ENCODE assay signal across 8 cellular contexts in the genomic region with DNA sequence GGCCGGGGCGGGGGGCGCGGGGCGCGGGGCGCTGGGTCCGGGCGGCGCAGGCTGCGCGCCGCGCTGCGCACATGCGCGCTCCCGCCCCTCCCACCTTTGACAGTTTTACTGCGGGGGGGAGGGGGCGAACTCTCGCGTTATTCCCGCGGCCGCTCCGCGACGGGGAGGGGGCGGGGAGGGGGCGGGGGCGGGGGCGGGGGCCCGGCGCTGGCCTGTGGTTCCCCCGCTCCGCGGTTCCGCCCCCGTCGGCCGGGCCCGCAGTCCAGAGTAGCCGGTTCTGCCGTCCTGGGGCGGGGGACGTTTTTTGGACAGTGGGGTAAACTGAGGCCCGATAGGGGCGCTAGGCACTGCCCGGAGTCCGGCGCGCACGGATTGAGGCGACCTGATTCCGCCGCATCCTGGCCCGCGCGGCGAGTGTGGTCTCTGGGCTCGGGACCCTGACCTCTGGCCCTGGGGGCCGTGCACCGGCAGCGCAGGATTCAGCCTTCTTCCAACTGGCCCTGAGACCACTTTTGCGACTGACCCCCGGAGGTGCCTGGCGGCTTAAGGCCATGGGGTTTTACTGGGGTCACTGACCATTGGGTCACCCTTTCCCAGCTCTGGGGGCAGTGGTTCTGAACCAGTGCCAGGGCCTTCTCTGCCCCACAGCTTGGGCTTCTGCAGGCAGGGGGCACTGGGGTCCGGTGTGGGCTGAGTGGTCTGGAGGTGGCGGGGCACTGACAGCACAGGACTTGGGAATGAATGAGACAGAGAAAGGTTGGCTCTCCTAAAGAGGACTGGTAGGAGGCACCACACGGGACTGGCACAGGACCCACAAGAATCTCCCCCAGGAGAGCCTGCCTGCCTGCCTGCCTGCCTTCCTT. TPM values are rescaled to one million over a fixed set of nuclear protein-coding genes. Genes with fewer than 3 reads are reported as not detected.
A peak's percentile ranks its signal among the peaks of the same experiment; 100 is the strongest.
DNase-seq lines count a peak whose midpoint lies in the region; ATAC-seq and TF ChIP-seq lines count a peak whose summit lies in the region.

A gene with protein sequence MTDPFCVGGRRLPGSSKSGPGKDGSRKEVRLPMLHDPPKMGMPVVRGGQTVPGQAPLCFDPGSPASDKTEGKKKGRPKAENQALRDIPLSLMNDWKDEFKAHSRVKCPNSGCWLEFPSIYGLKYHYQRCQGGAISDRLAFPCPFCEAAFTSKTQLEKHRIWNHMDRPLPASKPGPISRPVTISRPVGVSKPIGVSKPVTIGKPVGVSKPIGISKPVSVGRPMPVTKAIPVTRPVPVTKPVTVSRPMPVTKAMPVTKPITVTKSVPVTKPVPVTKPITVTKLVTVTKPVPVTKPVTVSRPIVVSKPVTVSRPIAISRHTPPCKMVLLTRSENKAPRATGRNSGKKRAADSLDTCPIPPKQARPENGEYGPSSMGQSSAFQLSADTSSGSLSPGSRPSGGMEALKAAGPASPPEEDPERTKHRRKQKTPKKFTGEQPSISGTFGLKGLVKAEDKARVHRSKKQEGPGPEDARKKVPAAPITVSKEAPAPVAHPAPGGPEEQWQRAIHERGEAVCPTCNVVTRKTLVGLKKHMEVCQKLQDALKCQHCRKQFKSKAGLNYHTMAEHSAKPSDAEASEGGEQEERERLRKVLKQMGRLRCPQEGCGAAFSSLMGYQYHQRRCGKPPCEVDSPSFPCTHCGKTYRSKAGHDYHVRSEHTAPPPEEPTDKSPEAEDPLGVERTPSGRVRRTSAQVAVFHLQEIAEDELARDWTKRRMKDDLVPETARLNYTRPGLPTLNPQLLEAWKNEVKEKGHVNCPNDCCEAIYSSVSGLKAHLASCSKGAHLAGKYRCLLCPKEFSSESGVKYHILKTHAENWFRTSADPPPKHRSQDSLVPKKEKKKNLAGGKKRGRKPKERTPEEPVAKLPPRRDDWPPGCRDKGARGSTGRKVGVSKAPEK (minus strand): TSS at position 80 of the 863 bp plus-strand sequence. CDS start 1,980 bp downstream, outside the sequence.

- H3K27me3 ChIP-seq in esophagus muscularis mucosa (no peaks in the 10 kb centered on the region), muscle layer of colon (ENCODE audit: control insufficient read depth in 1 of 2, insufficient read depth in 2 of 2, low read length in 2 of 2) (no peaks in the 10 kb centered on the region), thyroid gland (no peaks in the 10 kb centered on the region)

- no peak for TF ChIP-seq EP300 in esophagus muscularis mucosa (IDR thresholded peaks at IDR 0.05)

- TF ChIP-seq CTCF in esophagus muscularis mucosa (IDR thresholded peaks at IDR 0.05) (no peak), thyroid gland (IDR thresholded peaks at IDR 0.05) (no peak)

- H3K27ac ChIP-seq in esophagus muscularis mucosa (replicated peaks in 1 of 4) (peak within 1 kb of the TSS; percentile 70 to 78 (median 76)), muscle layer of colon (ENCODE audit: low read depth, low read length) (peak within 1 kb of the TSS; percentile 35), thyroid gland (peak within 1 kb of the TSS in 2 of 3 donors; percentile 41 to 80)

- no peak for ATAC-seq in HG02852 (IDR thresholded peaks at IDR 0.05; ENCODE audit: unreplicated experiment)

- TF ChIP-seq POLR2A in esophagus muscularis mucosa (IDR thresholded peaks at IDR 0.05; ENCODE audit: low read depth) (no peak), thyroid gland (IDR thresholded peaks at IDR 0.05) (no peak)

- H3K4me3 ChIP-seq in esophagus muscularis mucosa: peak within 1 kb of the TSS; percentile 62 to 86 (median 71)
- peak within 1 kb of the TSS; percentile 45 to 65 for H3K4me3 ChIP-seq in muscle layer of colon (ENCODE audit: low read depth in 1 of 2, low read length in 2 of 2)
- H3K4me3 ChIP-seq in thyroid gland (replicated peaks in 1 of 3): peak within 1 kb of the TSS in 2 of 3 donors; percentile 34 to 72

- H3K36me3 ChIP-seq in esophagus muscularis mucosa: peaks cover 0 to 23% (median 20%) of the 10 kb centered on the region in 4 donors
- H3K36me3 ChIP-seq in muscle layer of colon (ENCODE audit: insufficient read depth, low read length): peaks cover 12% of the 10 kb centered on the region
- peaks cover 0 to 10% of the 10 kb centered on the region in 2 donors for H3K36me3 ChIP-seq in thyroid gland

- H3K9ac ChIP-seq in muscle layer of colon (ENCODE audit: low read length): peak within 1 kb of the TSS; percentile 82

- intact Hi-C loops in esophagus muscularis mucosa (cut with DNase I): loop anchor here (5.0 kb wide), 2 partner anchors 58 to 183 kb away; no protein-coding TSS in a partner anchor
- intact Hi-C loops in thyroid gland (cut with DNase I): loop anchor here (5.0 kb wide), 1 partner anchor 473 kb away; a partner anchor contains a TSS

- no peaks in the 10 kb centered on the region for H3K9me3 ChIP-seq in esophagus muscularis mucosa
- no peaks in the 10 kb centered on the region for H3K9me3 ChIP-seq in muscle layer of colon (ENCODE audit: low read length)
- H3K9me3 ChIP-seq in thyroid gland: no peaks in the 10 kb centered on the region

- H3K4me1 ChIP-seq in esophagus muscularis mucosa (peaks cover 29 to 61% (median 36%) of the 10 kb centered on the region in 4 donors), muscle layer of colon (ENCODE audit: insufficient read depth, low read length) (peaks cover 12% of the 10 kb centered on the region), thyroid gland (peaks cover 11 to 24% of the 10 kb centered on the region in 2 donors)

- WGBS in esophagus muscularis mucosa: 51% methylated on average over 3 of the region's 70 CpGs
- 2 to 38% methylated on average over 3 to 47 of the region's 70 CpGs for WGBS in thyroid gland, 2 donors

- DNase-seq in SHP77 (lab: John Stamatoyannopoulos, UW): peak; percentile 64 to 72
- DNase-seq in SHP77 treated with DMSO at 0.1 percent for 48 hours (lab: John Stamatoyannopoulos, UW): no peak
- peak; percentile 28 to 91 for DNase-seq in NCI-H446 (lab: John Stamatoyannopoulos, UW)
- DNase-seq in activated CD8-positive, alpha-beta memory T cell treated with anti-CD3 and anti-CD28 coated beads, Interleukin-2, amount 50 U/mL, for 4 hours: peak; percentile 62
- DNase-seq in esophagus muscularis mucosa (ENCODE audit: extremely low spot score): no peak
- DNase-seq in thyroid gland: peak; percentile 74 to 76

RNA-seq across cellular contexts. Expression of the gene that starts here (rescaled TPM):
- total RNA-seq in esophagus muscularis mucosa (10 to 100 TPM in 2 of 4 donors, 1 to 10 TPM in 2; 7.1 to 17.7 (median 12.1) TPM), thyroid gland (10 to 100 TPM; 13.4 to 24.8 (median 19.0) TPM)

Comparison
In these comparisons a context has a peak if more than half of its experiments do, and no peak if none do; other contexts are left out.
1. DNase-seq: peak in SHP77 (2 of 2), NCI-H446 (2 of 2), activated CD8-positive, alpha-beta memory T cell treated with anti-CD3 and anti-CD28 coated beads, Interleukin-2, amount 50 U/mL, for 4 hours (single experiment) and thyroid gland (2 of 2); none in SHP77 treated with DMSO at 0.1 percent for 48 hours (single experiment) and esophagus muscularis mucosa (single experiment).
2. Peak in every context shown above with its lines, with median percentiles within 50 percentile points of each other: H3K27ac ChIP-seq and H3K4me3 ChIP-seq.